17 cellular contexts compared by ENCODE assay signal in the genomic region with DNA sequence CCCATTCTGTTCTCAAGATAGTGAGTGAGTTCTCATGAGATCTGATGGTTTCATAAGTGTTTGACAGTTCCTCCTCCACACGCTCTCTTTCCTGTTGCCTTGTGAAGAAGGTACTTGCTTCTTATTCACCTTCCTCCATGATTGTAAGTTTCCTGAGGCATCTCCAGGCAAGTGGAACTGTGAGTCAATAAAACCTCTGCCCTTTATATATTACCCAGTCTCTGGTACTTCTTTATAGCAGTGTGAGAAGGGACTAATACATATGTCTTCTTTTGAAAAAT. TPM values are rescaled to one million over a fixed set of nuclear protein-coding genes. Genes with fewer than 3 reads are reported as not detected.
"Had no signal": no experiment of that assay in that cellular context is flagged by ENCODE, and none has a peak within 500 bp of the region (broad histone marks: within the 10 kb centered on the region; RNA-seq: fewer than 3 reads in every experiment).

No MANE protein-coding gene starts in this region.

- H3K4me1 ChIP-seq: body of pancreas, esophagus squamous epithelium, lower lobe of right lung, neural progenitor cell, testis had no signal

- H3K9ac ChIP-seq: neural progenitor cell had no signal

- H3K36me3 ChIP-seq: esophagus squamous epithelium, lower lobe of right lung, neural progenitor cell, ovary had no signal

- H2AFZ ChIP-seq: neural progenitor cell had no signal

- DNase-seq: activated CD4-positive, alpha-beta T cell treated with anti-CD3 and anti-CD28 coated beads, Interleukin-2, amount 50 U/mL, for 1 hour; activated T-cell treated with anti-CD3 and anti-CD28 coated beads, Interleukin-2, amount 50 U/mL, for 4 hours; body of pancreas; cerebellar nuclear complex; dermis blood vessel endothelial cell; esophagus squamous epithelium; left cardiac atrium; lower lobe of right lung; midbrain; ovary; stimulated activated CD4-positive, alpha-beta T cell treated with anti-CD3 and anti-CD28 coated beads, Interleukin-12 subunit alpha, Interleukin-12 subunit beta, amount 100 ng/mL, for 4 hours; stimulated activated CD4-positive, alpha-beta T cell treated with anti-CD3 and anti-CD28 coated beads, Interleukin-2, amount 100 ng/mL, for 48 hours; T-helper 17 cell; testis had no signal

- H3K27me3 ChIP-seq: body of pancreas, esophagus squamous epithelium, neural progenitor cell, ovary, testis had no signal

- H3K4me3 ChIP-seq: body of pancreas, esophagus squamous epithelium, lower lobe of right lung, neural progenitor cell, ovary, testis had no signal

- H3K4me2 ChIP-seq: neural progenitor cell had no signal

- ATAC-seq: body of pancreas, left cardiac atrium, lower lobe of right lung, T-helper 17 cell, WTC11 had no signal

- H3K27ac ChIP-seq: body of pancreas, esophagus squamous epithelium, lower lobe of right lung, neural progenitor cell, ovary, testis had no signal

- H3K9me3 ChIP-seq: body of pancreas, esophagus squamous epithelium, lower lobe of right lung, ovary, testis had no signal

RNA-seq across cellular contexts. Expression of a gene that starts 58.4 kb away (rescaled TPM):
- total RNA-seq: activated T-cell treated with anti-CD3 and anti-CD28 coated beads, Interleukin-2, amount 50 U/mL, for 4 hours; body of pancreas; esophagus squamous epithelium; left cardiac atrium; T-helper 17 cell; ureter; WTC11 had no signal
